In genomic region chr4:159946983-159947645, GRCh38 we compare ENCODE assay signal across 8 cellular contexts.
DNase-seq lines count a peak whose midpoint lies in the region; ATAC-seq and TF ChIP-seq lines count a peak whose summit lies in the region.

No MANE protein-coding gene starts in this region.

- no peaks in the 10 kb centered on the region for H3K4me1 Mint-ChIP-seq in stimulated activated naive CD8-positive, alpha-beta T cell treated with anti-CD3 and anti-CD28 coated beads, Interleukin-15, amount 100 ng/mL, for 72 hours

- ATAC-seq in HG02763 (IDR thresholded peaks at IDR 0.05; ENCODE audit: unreplicated experiment) (no peak), GM19397 (IDR thresholded peaks at IDR 0.05; ENCODE audit: unreplicated experiment) (no peak)
- no peak for ATAC-seq in stimulated activated naive CD8-positive, alpha-beta T cell treated with anti-CD3 and anti-CD28 coated beads, Interleukin-15, amount 100 ng/mL, for 72 hours

- no peaks in the 10 kb centered on the region for H3K36me3 ChIP-seq in kidney epithelial cell (ENCODE audit: control insufficient read depth, insufficient read depth, low read length)

- H3K4me3 ChIP-seq in HFF-Myc (replicated peaks; ENCODE audit: low read depth, low read length) (no peak overlapping the region), kidney epithelial cell (ENCODE audit: low read depth, low read length) (no peak overlapping the region)

- H3K27ac Mint-ChIP-seq in stimulated activated naive CD8-positive, alpha-beta T cell treated with anti-CD3 and anti-CD28 coated beads, Interleukin-15, amount 100 ng/mL, for 72 hours = no peak overlapping the region

- no peaks in the 10 kb centered on the region for H3K27me3 ChIP-seq in kidney epithelial cell (ENCODE audit: control insufficient read depth, insufficient read depth, low read length)

- H3K4me3 Mint-ChIP-seq in stimulated activated naive CD8-positive, alpha-beta T cell treated with anti-CD3 and anti-CD28 coated beads, Interleukin-15, amount 100 ng/mL, for 72 hours = no peak overlapping the region

- TF ChIP-seq CTCF in HFF-Myc (IDR thresholded peaks at IDR 0.05; ENCODE audit: low read depth, low read length, missing control alignments) = peak; percentile 46
- TF ChIP-seq CTCF in kidney epithelial cell (IDR thresholded peaks at IDR 0.05; ENCODE audit: insufficient read depth, low read length, poor library complexity, severe bottlenecking) = peak; percentile 75

- no peaks in the 10 kb centered on the region for H3K27me3 Mint-ChIP-seq in stimulated activated naive CD8-positive, alpha-beta T cell treated with anti-CD3 and anti-CD28 coated beads, Interleukin-15, amount 100 ng/mL, for 72 hours

- DNase-seq in GM04504 (ENCODE audit: low read depth) (peak; percentile 21), HFF-Myc (ENCODE audit: extremely low read depth, low read depth) (peak; percentile 20), NCI-H1694 (lab: John Stamatoyannopoulos, UW) (peak; percentile 34), astrocyte of the hippocampus (ENCODE audit: low read depth, low spot score) (peak; percentile 84), kidney epithelial cell (ENCODE audit: low read depth) (peak; percentile 34)
- no peak for DNase-seq in stimulated activated naive CD8-positive, alpha-beta T cell treated with anti-CD3 and anti-CD28 coated beads, Interleukin-15, amount 100 ng/mL, for 72 hours

- no peaks in the 10 kb centered on the region for H3K9me3 Mint-ChIP-seq in stimulated activated naive CD8-positive, alpha-beta T cell treated with anti-CD3 and anti-CD28 coated beads, Interleukin-15, amount 100 ng/mL, for 72 hours

Comparison
In these comparisons a context has a peak if more than half of its experiments do, and no peak if none do; other contexts are left out.
1. DNase-seq: peak in GM04504 (single experiment), HFF-Myc (single experiment), NCI-H1694 (single experiment), astrocyte of the hippocampus (single experiment) and kidney epithelial cell (single experiment); none in stimulated activated naive CD8-positive, alpha-beta T cell treated with anti-CD3 and anti-CD28 coated beads, Interleukin-15, amount 100 ng/mL, for 72 hours (0 of 2).